In the genomic region with DNA sequence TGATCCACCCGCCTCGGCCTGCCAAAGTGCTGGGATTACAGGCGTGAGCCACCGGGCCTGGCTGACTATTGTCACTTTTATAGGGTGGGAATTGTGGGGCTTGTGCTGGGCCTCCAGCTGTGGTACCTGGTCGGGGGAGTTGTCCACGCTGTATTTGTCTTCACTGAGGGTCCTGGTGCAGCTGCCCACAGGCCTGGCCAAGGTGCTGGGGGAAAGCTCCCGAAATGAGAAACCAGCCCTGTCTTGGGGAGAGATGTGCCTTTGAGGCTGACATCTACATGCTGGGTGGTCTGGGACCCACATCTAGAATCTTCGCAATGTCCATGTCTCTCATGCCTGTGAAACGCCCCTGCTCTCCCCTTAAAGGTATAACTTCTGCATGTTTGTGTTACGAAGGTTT, we compare ENCODE assay signal across 16 cellular contexts. TPM values are rescaled to one million over a fixed set of nuclear protein-coding genes. Genes with fewer than 3 reads are reported as not detected.
DNase-seq lines count a peak whose midpoint lies in the region; ATAC-seq, FAIRE-seq and TF ChIP-seq lines count a peak whose summit lies in the region.
"Had no signal": no experiment of that assay in that cellular context is flagged by ENCODE, and none has a peak within 500 bp of the region (broad histone marks: within the 10 kb centered on the region; RNA-seq: fewer than 3 reads in every experiment).

No MANE protein-coding gene starts in this region.

- peaks cover 22 to 40% of the 10 kb centered on the region in 2 experiments; a peak in 4 of 5 replicates for H3K36me3 ChIP-seq in HepG2 (replicated peaks in 1 of 2; ENCODE audit: control insufficient read depth in 1 of 2, insufficient read depth in 2 of 2, low read length in 2 of 2)

- no peak for TF ChIP-seq POLR2A in HepG2 (IDR thresholded peaks at IDR 0.05; ENCODE audit: insufficient read depth in 1 of 2, low read depth in 2 of 2, low read length in 2 of 2)

- 93% methylated on average over 8 of the region's 10 CpGs for WGBS in HepG2 (ENCODE audit: low lambda C conversion rate)

- TF ChIP-seq CTCF in activated CD8-positive, alpha-beta T cell treated with anti-CD3 and anti-CD28 coated beads for 36 hours (IDR thresholded peaks at IDR 0.05), result no peak
- no peak for TF ChIP-seq CTCF in CD4-positive, alpha-beta T cell (IDR thresholded peaks at IDR 0.05)
- TF ChIP-seq CTCF in WTC11 (IDR thresholded peaks at IDR 0.05) (no peak), neural crest cell (conservative IDR thresholded peaks at IDR 0.05) (no peak), HepG2 (CRISPR knock-in tag; IDR thresholded peaks at IDR 0.05) (no peak)

- no peak for DNase-seq in activated CD8-positive, alpha-beta T cell treated with anti-CD3 and anti-CD28 coated beads, Interleukin-2, amount 10 ng/mL, durations not matched to agents 7 days and 5 days
- no peak for DNase-seq in activated CD8-positive, alpha-beta T cell treated with anti-CD3 and anti-CD28 coated beads for 36 hours
- DNase-seq in CD4-positive, alpha-beta T cell, result peak in 2 of 10 experiments; percentile 2 to 12
- DNase-seq in WTC11 (ENCODE audit: low spot score) (no peak), neural crest cell (ENCODE audit: low read depth, low spot score) (no peak), OCI-M2 (lab: John Stamatoyannopoulos, UW; ENCODE audit: unreplicated experiment) (no peak), SK-N-DZ (ENCODE audit: low spot score) (no peak), HepG2 (ENCODE audit: low spot score) (no peak)
- DNase-seq: activated T-cell treated with anti-CD3 and anti-CD28 coated beads for 4 hours; foreskin fibroblast; KBM-7; stimulated activated CD4-positive, alpha-beta T cell treated with anti-CD3 and anti-CD28 coated beads, Interleukin-12 subunit alpha, Interleukin-12 subunit beta, amount 100 ng/mL, for 4 hours; stimulated activated naive CD8-positive, alpha-beta T cell treated with anti-CD3 and anti-CD28 coated beads, Interleukin-15, amount 100 ng/mL, for 72 hours had no signal

- H3K27ac ChIP-seq in CD4-positive, alpha-beta T cell (ENCODE audit: low read depth, low read length), result no peak overlapping the region
- H3K27ac ChIP-seq in HepG2 (ENCODE audit: extremely low read length, insufficient read depth, low read length), result no peak overlapping the region
- H3K27ac ChIP-seq: prostate gland, vagina had no signal

- in situ Hi-C loops in HepG2 (cut with HindIII; ENCODE audit: extremely low pct_ligation_motif_present, low pct_unique_long_range_greater_than_20kb), result no loop called here

- no peak for ATAC-seq in activated CD8-positive, alpha-beta T cell treated with anti-CD3 and anti-CD28 coated beads, Interleukin-2, amount 10 ng/mL, durations not matched to agents 7 days and 5 days
- ATAC-seq in activated CD8-positive, alpha-beta T cell treated with anti-CD3 and anti-CD28 coated beads for 36 hours, result no peak
- ATAC-seq in CD4-positive, alpha-beta T cell (ENCODE audit: poor library complexity), result no peak
- no peak for ATAC-seq in WTC11
- ATAC-seq in HepG2, result no peak
- ATAC-seq: left colon; stimulated activated naive CD8-positive, alpha-beta T cell treated with anti-CD3 and anti-CD28 coated beads, Interleukin-15, amount 100 ng/mL, for 72 hours had no signal

- POLR2A ChIA-PET in activated CD8-positive, alpha-beta T cell treated with anti-CD3 and anti-CD28 coated beads, Interleukin-2, amount 10 ng/mL, durations not matched to agents 7 days and 5 days (lab: Charles Lee), result interaction anchor here (0.6 to 2.0 kb wide), 3 partner anchors 29 to 227 kb away, joined by 3 to 7 read pairs (median 5); a partner anchor contains a TSS
- POLR2A ChIA-PET in activated CD8-positive, alpha-beta T cell treated with anti-CD3 and anti-CD28 coated beads for 36 hours (lab: Charles Lee), result interaction anchor here (1.0 to 4.6 kb wide), 4 partner anchors 13 to 128 kb away, joined by 3 to 20 read pairs (median 6); no protein-coding TSS in a partner anchor
- POLR2A ChIA-PET in CD4-positive, alpha-beta T cell (lab: Charles Lee), result interaction anchor here (0.7 to 2.0 kb wide), 2 partner anchors 27 to 32 kb away, joined by 3 to 17 read pairs; no protein-coding TSS in a partner anchor
- POLR2A ChIA-PET in WTC11 (lab: Charles Lee), result interaction anchor here (0.7 kb wide), 1 partner anchor 223 kb away, joined by 6 read pairs; no protein-coding TSS in a partner anchor
- POLR2A ChIA-PET in HepG2 (lab: Yijun Ruan, JAX), result no interaction called here

- H3K27me3 Mint-ChIP-seq in activated CD8-positive, alpha-beta T cell treated with anti-CD3 and anti-CD28 coated beads, Interleukin-2, amount 10 ng/mL, durations not matched to agents 7 days and 5 days (ENCODE audit: low read depth), result no peaks in the 10 kb centered on the region
- no peaks in the 10 kb centered on the region for H3K27me3 Mint-ChIP-seq in activated CD8-positive, alpha-beta T cell treated with anti-CD3 and anti-CD28 coated beads for 36 hours
- H3K27me3 Mint-ChIP-seq in CD4-positive, alpha-beta T cell, result no peaks in the 10 kb centered on the region
- H3K27me3 Mint-ChIP-seq in WTC11 (ENCODE audit: low read depth) (peaks cover 5% of the 10 kb centered on the region), neural crest cell (ENCODE audit: low read depth) (no peaks in the 10 kb centered on the region)
- H3K27me3 Mint-ChIP-seq: stimulated activated naive CD8-positive, alpha-beta T cell treated with anti-CD3 and anti-CD28 coated beads, Interleukin-15, amount 100 ng/mL, for 72 hours had no signal

- no peaks in the 10 kb centered on the region for H3K9me3 ChIP-seq in CD4-positive, alpha-beta T cell (ENCODE audit: control insufficient read depth, low read length)
- H3K9me3 ChIP-seq in HepG2 (ENCODE audit: low read length), result no peaks in the 10 kb centered on the region
- H3K9me3 ChIP-seq: prostate gland, vagina had no signal

- no peaks in the 10 kb centered on the region for H3K27me3 ChIP-seq in CD4-positive, alpha-beta T cell (ENCODE audit: control insufficient read depth, insufficient read depth, low read length)
- H3K27me3 ChIP-seq in HepG2 (ENCODE audit: control insufficient read depth in 1 of 2, insufficient read depth in 2 of 2, low read length in 2 of 2), result no peaks in the 10 kb centered on the region; a peak in 1 of 5 replicates
- H3K27me3 ChIP-seq: vagina had no signal

- H3K36me3 Mint-ChIP-seq in activated CD8-positive, alpha-beta T cell treated with anti-CD3 and anti-CD28 coated beads, Interleukin-2, amount 10 ng/mL, durations not matched to agents 7 days and 5 days (ENCODE audit: low read depth), result peaks cover 52% of the 10 kb centered on the region
- peaks cover 51% of the 10 kb centered on the region for H3K36me3 Mint-ChIP-seq in activated CD8-positive, alpha-beta T cell treated with anti-CD3 and anti-CD28 coated beads for 36 hours (ENCODE audit: low read depth)
- H3K36me3 Mint-ChIP-seq in CD4-positive, alpha-beta T cell (ENCODE audit: low read depth), result peaks cover 64% of the 10 kb centered on the region
- H3K36me3 Mint-ChIP-seq in WTC11 (peaks cover 41% of the 10 kb centered on the region), neural crest cell (ENCODE audit: low read depth) (peaks cover 29% of the 10 kb centered on the region)

- no peak overlapping the region for H3K4me3 ChIP-seq in HepG2 (replicated peaks in 1 of 3; ENCODE audit: insufficient read depth in 1 of 3, low read depth in 2 of 3, low read length in 3 of 3)
- H3K4me3 ChIP-seq: prostate gland, vagina had no signal

- TF ChIP-seq RAD21 in HepG2 (CRISPR knock-in tag; IDR thresholded peaks at IDR 0.05), result no peak

- H3K9ac ChIP-seq in HepG2 (ENCODE audit: insufficient read depth, low read depth, low read length), result no peak overlapping the region

- H3K9me3 Mint-ChIP-seq in activated CD8-positive, alpha-beta T cell treated with anti-CD3 and anti-CD28 coated beads, Interleukin-2, amount 10 ng/mL, durations not matched to agents 7 days and 5 days (ENCODE audit: insufficient read depth), result peaks cover under 1% of the 10 kb centered on the region
- H3K9me3 Mint-ChIP-seq in activated CD8-positive, alpha-beta T cell treated with anti-CD3 and anti-CD28 coated beads for 36 hours, result peaks cover 3% of the 10 kb centered on the region
- H3K9me3 Mint-ChIP-seq in CD4-positive, alpha-beta T cell, result no peaks in the 10 kb centered on the region
- H3K9me3 Mint-ChIP-seq in WTC11, result no peaks in the 10 kb centered on the region
- H3K9me3 Mint-ChIP-seq in neural crest cell, result no peaks in the 10 kb centered on the region
- H3K9me3 Mint-ChIP-seq: stimulated activated naive CD8-positive, alpha-beta T cell treated with anti-CD3 and anti-CD28 coated beads, Interleukin-15, amount 100 ng/mL, for 72 hours had no signal

- no TSS peak for BruUV-seq in HepG2 (replicated peaks; lab: Mats Ljungman, UMichigan)

- peaks cover 17% of the 10 kb centered on the region for H3K79me2 ChIP-seq in HepG2 (ENCODE audit: insufficient read depth, low read length)

- peaks cover 19% of the 10 kb centered on the region for H3K4me1 ChIP-seq in HepG2 (ENCODE audit: insufficient read depth, low read length)

- CTCF ChIA-PET in activated CD8-positive, alpha-beta T cell treated with anti-CD3 and anti-CD28 coated beads, Interleukin-2, amount 10 ng/mL, durations not matched to agents 7 days and 5 days (lab: Charles Lee), result interaction anchor here (1.0 to 3.0 kb wide), 11 partner anchors 15 to 722 kb away, joined by 3 to 29 read pairs (median 4); a partner anchor contains a TSS
- CTCF ChIA-PET in activated CD8-positive, alpha-beta T cell treated with anti-CD3 and anti-CD28 coated beads for 36 hours (lab: Charles Lee), result interaction anchor here (1.0 to 3.7 kb wide), 9 partner anchors 9 to 257 kb away, joined by 3 to 28 read pairs (median 4); a partner anchor contains a TSS
- CTCF ChIA-PET in CD4-positive, alpha-beta T cell (lab: Charles Lee), result interaction anchor here (1.4 kb wide), 1 partner anchor 11 kb away, joined by 3 read pairs; no protein-coding TSS in a partner anchor
- CTCF ChIA-PET in WTC11 (lab: Charles Lee), result interaction anchor here (1.6 to 3.7 kb wide), 6 partner anchors 14 to 129 kb away, joined by 5 to 33 read pairs (median 14); no protein-coding TSS in a partner anchor
- CTCF ChIA-PET in HepG2 (lab: Yijun Ruan, JAX; ENCODE audit: low intra/inter-chr PET ratio, low total read pairs), result no interaction called here

- TF ChIP-seq EP300 in HepG2 (IDR thresholded peaks at IDR 0.05; ENCODE audit: low read depth in 2 of 2, low read length in 2 of 2), result no peak
- no peak for TF ChIP-seq EP300 in HepG2 (CRISPR knock-in tag; IDR thresholded peaks at IDR 0.05; ENCODE audit: borderline replicate concordance)

- intact Hi-C loops in activated CD8-positive, alpha-beta T cell treated with anti-CD3 and anti-CD28 coated beads for 36 hours (cut with micrococcal nuclease), result no loop called here
- intact Hi-C loops in CD4-positive, alpha-beta T cell (cut with DNase I, micrococcal nuclease), result loop anchor here (5.0 to 10.0 kb wide), 3 partner anchors 167 to 231 kb away; a partner anchor contains a TSS
- intact Hi-C loops in HepG2 (cut with micrococcal nuclease; ENCODE audit: unreplicated experiment), result no loop called here

- no peak overlapping the region for H3K4me3 Mint-ChIP-seq in activated CD8-positive, alpha-beta T cell treated with anti-CD3 and anti-CD28 coated beads, Interleukin-2, amount 10 ng/mL, durations not matched to agents 7 days and 5 days
- H3K4me3 Mint-ChIP-seq in activated CD8-positive, alpha-beta T cell treated with anti-CD3 and anti-CD28 coated beads for 36 hours, result no peak overlapping the region
- peak overlapping the region; percentile 51 for H3K4me3 Mint-ChIP-seq in CD4-positive, alpha-beta T cell
- H3K4me3 Mint-ChIP-seq in WTC11 (no peak overlapping the region), neural crest cell (peak overlapping the region; percentile 29)

- H4K20me1 ChIP-seq in HepG2 (ENCODE audit: insufficient read depth, low read length), result no peaks in the 10 kb centered on the region

- no peak overlapping the region for H2AFZ ChIP-seq in HepG2 (ENCODE audit: low read length)

- H3K27ac Mint-ChIP-seq in activated CD8-positive, alpha-beta T cell treated with anti-CD3 and anti-CD28 coated beads, Interleukin-2, amount 10 ng/mL, durations not matched to agents 7 days and 5 days, result peak overlapping the region; percentile 30
- no peak overlapping the region for H3K27ac Mint-ChIP-seq in activated CD8-positive, alpha-beta T cell treated with anti-CD3 and anti-CD28 coated beads for 36 hours
- H3K27ac Mint-ChIP-seq in CD4-positive, alpha-beta T cell, result peak overlapping the region; percentile 44
- H3K27ac Mint-ChIP-seq in WTC11 (peak overlapping the region; percentile 60; the same call in 1 of the 2 replicates), neural crest cell (ENCODE audit: unreplicated experiment) (no peak overlapping the region)

- no peak for FAIRE-seq in HepG2 (lab: Jason Lieb, UNC)

- peaks cover 51% of the 10 kb centered on the region for H3K4me1 Mint-ChIP-seq in activated CD8-positive, alpha-beta T cell treated with anti-CD3 and anti-CD28 coated beads, Interleukin-2, amount 10 ng/mL, durations not matched to agents 7 days and 5 days (ENCODE audit: low read depth)
- H3K4me1 Mint-ChIP-seq in activated CD8-positive, alpha-beta T cell treated with anti-CD3 and anti-CD28 coated beads for 36 hours (ENCODE audit: low read depth), result peaks cover 47% of the 10 kb centered on the region
- H3K4me1 Mint-ChIP-seq in CD4-positive, alpha-beta T cell (ENCODE audit: low read depth), result peaks cover 51% of the 10 kb centered on the region
- peaks cover 16% of the 10 kb centered on the region for H3K4me1 Mint-ChIP-seq in WTC11
- peaks cover 18% of the 10 kb centered on the region for H3K4me1 Mint-ChIP-seq in neural crest cell

- H3K4me2 ChIP-seq in HepG2 (ENCODE audit: low read depth, low read length), result no peak overlapping the region

RNA-seq across cellular contexts. Expression of a gene that starts 2.6 kb away (rescaled TPM):
- total RNA-seq in activated CD8-positive, alpha-beta T cell treated with anti-CD3 and anti-CD28 coated beads, Interleukin-2, amount 10 ng/mL, durations not matched to agents 7 days and 5 days, result 10 to 100 TPM; 62.2 to 62.3 TPM
- total RNA-seq in activated CD8-positive, alpha-beta T cell treated with anti-CD3 and anti-CD28 coated beads for 36 hours, result 10 to 100 TPM; 65.9 to 67.6 TPM
- 10 to 100 TPM; 82.4 to 84.1 TPM for total RNA-seq in CD4-positive, alpha-beta T cell
- total RNA-seq in WTC11 (2021) (60.1 to 62.4 TPM (median 62.2 TPM) in 3 replicates), neural crest cell (56.0 and 61.3 TPM in 2 replicates), HepG2 (2016; rRNA removed; fragmentation: Illumina TruSeq; extraction: Trizol) (16.0 and 20.5 TPM in 2 replicates)
- polyA plus RNA-seq in SK-N-DZ (2014; cell fraction: cytosol; rRNA removed), result 17.0 and 18.3 TPM in 2 replicates
- polyA plus RNA-seq in SK-N-DZ (2014; cell fraction: nucleus; rRNA removed), result 31.7 and 46.3 TPM in 2 replicates
- total RNA-seq in HepG2 (2016; cell fraction: cytosol; rRNA removed; fragmentation: Illumina TruSeq; extraction: Trizol; ENCODE audit: low read depth), result 7.2 and 7.9 TPM in 2 replicates
- 14.6 and 19.5 TPM in 2 replicates for total RNA-seq in HepG2 (2016; cell fraction: insoluble cytoplasmic fraction; rRNA removed; fragmentation: Illumina TruSeq; extraction: Trizol)
- total RNA-seq in HepG2 (2016; cell fraction: membrane; rRNA removed; fragmentation: Illumina TruSeq; extraction: Trizol), result 13.8 and 14.1 TPM in 2 replicates
- 11.2 and 13.3 TPM in 2 replicates for total RNA-seq in HepG2 (2016; cell fraction: nucleus; rRNA removed; fragmentation: Illumina TruSeq; extraction: Trizol)
- polyA plus RNA-seq in HepG2 (2011; rRNA removed), result 9.2 and 11.8 TPM in 2 replicates
- 6.8 and 8.3 TPM in 2 replicates for polyA plus RNA-seq in HepG2 (2011; cell fraction: cytosol; rRNA removed)
- polyA plus RNA-seq in HepG2 (2011; cell fraction: nucleus; rRNA removed), result 26.9 and 28.5 TPM in 2 replicates
- 14.6 and 15.2 TPM in 2 replicates for polyA plus RNA-seq in HepG2 (2012)
- 5.5 and 5.9 TPM in 2 replicates for polyA plus RNA-seq in HepG2 (2016; cell fraction: cytosol; fragmentation: Illumina TruSeq; extraction: Trizol; ENCODE audit: low read depth)
- 14.3 and 16.5 TPM in 2 replicates for polyA plus RNA-seq in HepG2 (2016; cell fraction: insoluble cytoplasmic fraction; fragmentation: Illumina TruSeq; extraction: Trizol; ENCODE audit: low read depth)
- 7.8 and 8.8 TPM in 2 replicates for polyA plus RNA-seq in HepG2 (2016; cell fraction: membrane; fragmentation: Illumina TruSeq; extraction: Trizol; ENCODE audit: low read depth)
- 28.1 and 32.7 TPM in 2 replicates for polyA plus RNA-seq in HepG2 (2016; cell fraction: nucleus; fragmentation: Illumina TruSeq; extraction: Trizol; ENCODE audit: insufficient read depth, low read depth)
- 15.9 and 55.4 TPM in 2 replicates for polyA minus RNA-seq in HepG2 (2011; rRNA and poly(A)+ RNA removed; ENCODE audit: low replicate concordance)
- polyA minus RNA-seq in HepG2 (2011; cell fraction: cytosol; rRNA and poly(A)+ RNA removed), result 6.1 and 7.2 TPM in 2 replicates
- 12.9 and 14.2 TPM in 2 replicates for polyA minus RNA-seq in HepG2 (2011; cell fraction: nucleus; rRNA and poly(A)+ RNA removed)

Comparison
In these comparisons a context has a peak if more than half of its experiments do, and no peak if none do; other contexts are left out.
1. H3K27ac Mint-ChIP-seq: peak in activated CD8-positive, alpha-beta T cell treated with anti-CD3 and anti-CD28 coated beads, Interleukin-2, amount 10 ng/mL, durations not matched to agents 7 days and 5 days (single experiment), CD4-positive, alpha-beta T cell (single experiment) and WTC11 (single experiment); none in activated CD8-positive, alpha-beta T cell treated with anti-CD3 and anti-CD28 coated beads for 36 hours (single experiment) and neural crest cell (single experiment).
2. H3K4me3 Mint-ChIP-seq: peak in CD4-positive, alpha-beta T cell (single experiment) and neural crest cell (single experiment); none in activated CD8-positive, alpha-beta T cell treated with anti-CD3 and anti-CD28 coated beads, Interleukin-2, amount 10 ng/mL, durations not matched to agents 7 days and 5 days (single experiment), activated CD8-positive, alpha-beta T cell treated with anti-CD3 and anti-CD28 coated beads for 36 hours (single experiment) and WTC11 (single experiment).
3. intact Hi-C loops: an anchor here in CD4-positive, alpha-beta T cell (5.0 to 10.0 kb wide); none called in activated CD8-positive, alpha-beta T cell treated with anti-CD3 and anti-CD28 coated beads for 36 hours and HepG2.